Comparison of ENCODE assay signal across 8 cellular contexts in the genomic region with DNA sequence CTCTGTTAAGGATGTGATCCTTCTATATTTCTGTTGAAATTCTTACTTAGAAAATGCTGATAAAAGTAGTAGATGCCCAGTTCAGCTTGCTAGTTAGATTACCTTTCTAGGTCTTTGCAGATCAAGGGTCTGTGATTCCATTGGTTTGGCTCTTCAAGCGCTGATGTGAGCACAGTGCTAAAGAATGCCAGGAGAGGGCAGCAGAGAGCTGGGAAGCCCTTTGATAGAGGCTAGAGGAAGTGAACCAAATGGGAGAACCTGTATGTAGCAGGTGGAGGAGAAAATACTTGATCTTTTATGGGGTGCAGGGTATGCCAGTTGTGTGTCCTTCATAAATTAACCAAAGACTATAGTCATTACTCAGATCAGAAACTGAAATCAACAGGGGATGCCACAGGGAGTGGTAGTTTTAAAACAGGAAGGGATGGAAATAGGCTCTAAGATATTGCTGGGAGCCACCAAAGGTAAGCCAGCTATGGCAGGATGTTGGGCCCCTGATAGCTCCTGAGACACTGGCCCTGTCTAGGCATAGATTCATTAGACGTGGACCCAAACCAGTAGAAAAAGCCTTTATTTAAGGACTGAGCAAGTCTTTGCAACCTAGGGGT.
A peak's percentile ranks its signal among the peaks of the same experiment; 100 is the strongest.
DNase-seq lines count a peak whose midpoint lies in the region; ATAC-seq and TF ChIP-seq lines count a peak whose summit lies in the region.

No MANE protein-coding gene starts in this region.

- ATAC-seq in GM19463 (IDR thresholded peaks at IDR 0.05; ENCODE audit: unreplicated experiment) (peak; percentile 97), HG03565 (IDR thresholded peaks at IDR 0.05; ENCODE audit: unreplicated experiment) (peak; percentile 97)
- peak; percentile 76 for ATAC-seq in activated CD8-positive, alpha-beta T cell treated with anti-CD3 and anti-CD28 coated beads for 36 hours
- peak; percentile 78 for ATAC-seq in stimulated activated naive CD8-positive, alpha-beta T cell treated with anti-CD3 and anti-CD28 coated beads, Interleukin-15, amount 100 ng/mL, for 72 hours

- no peaks in the 10 kb centered on the region for H3K4me1 Mint-ChIP-seq in Calu3 (ENCODE audit: low read depth, unreplicated experiment)
- no peaks in the 10 kb centered on the region for H3K4me1 Mint-ChIP-seq in activated CD8-positive, alpha-beta T cell treated with anti-CD3 and anti-CD28 coated beads for 36 hours (ENCODE audit: low read depth)
- H3K4me1 Mint-ChIP-seq in stimulated activated naive CD8-positive, alpha-beta T cell treated with anti-CD3 and anti-CD28 coated beads, Interleukin-15, amount 100 ng/mL, for 72 hours, result no peaks in the 10 kb centered on the region

- H3K9me3 Mint-ChIP-seq in Calu3 (ENCODE audit: low read depth, unreplicated experiment), result no peaks in the 10 kb centered on the region
- no peaks in the 10 kb centered on the region for H3K9me3 Mint-ChIP-seq in activated CD8-positive, alpha-beta T cell treated with anti-CD3 and anti-CD28 coated beads for 36 hours
- H3K9me3 Mint-ChIP-seq in stimulated activated naive CD8-positive, alpha-beta T cell treated with anti-CD3 and anti-CD28 coated beads, Interleukin-15, amount 100 ng/mL, for 72 hours, result no peaks in the 10 kb centered on the region

- H3K4me3 Mint-ChIP-seq in Calu3 (ENCODE audit: low read depth, unreplicated experiment), result no peak overlapping the region
- no peak overlapping the region for H3K4me3 Mint-ChIP-seq in activated CD8-positive, alpha-beta T cell treated with anti-CD3 and anti-CD28 coated beads for 36 hours
- no peak overlapping the region for H3K4me3 Mint-ChIP-seq in stimulated activated naive CD8-positive, alpha-beta T cell treated with anti-CD3 and anti-CD28 coated beads, Interleukin-15, amount 100 ng/mL, for 72 hours

- intact Hi-C loops in Calu3 (cut with micrococcal nuclease; ENCODE audit: unreplicated experiment), result loop anchor here (5.0 kb wide), 2 partner anchors 190 to 1675 kb away; no protein-coding TSS in a partner anchor
- intact Hi-C loops in activated CD8-positive, alpha-beta T cell treated with anti-CD3 and anti-CD28 coated beads for 36 hours (cut with micrococcal nuclease), result no loop called here

- H3K27ac Mint-ChIP-seq in Calu3 (ENCODE audit: unreplicated experiment), result no peak overlapping the region
- H3K27ac Mint-ChIP-seq in activated CD8-positive, alpha-beta T cell treated with anti-CD3 and anti-CD28 coated beads for 36 hours, result no peak overlapping the region
- H3K27ac Mint-ChIP-seq in stimulated activated naive CD8-positive, alpha-beta T cell treated with anti-CD3 and anti-CD28 coated beads, Interleukin-15, amount 100 ng/mL, for 72 hours, result no peak overlapping the region

- no peaks in the 10 kb centered on the region for H3K36me3 Mint-ChIP-seq in Calu3 (ENCODE audit: insufficient read depth, unreplicated experiment)
- H3K36me3 Mint-ChIP-seq in activated CD8-positive, alpha-beta T cell treated with anti-CD3 and anti-CD28 coated beads for 36 hours (ENCODE audit: low read depth), result no peaks in the 10 kb centered on the region

- CTCF ChIA-PET in Calu3 (lab: Charles Lee), result interaction anchor here (0.6 to 1.5 kb wide), 3 partner anchors 220 to 517 kb away, joined by 3 to 6 read pairs (median 6); no protein-coding TSS in a partner anchor
- CTCF ChIA-PET in activated CD8-positive, alpha-beta T cell treated with anti-CD3 and anti-CD28 coated beads for 36 hours (lab: Charles Lee), result interaction anchor here (0.7 to 3.3 kb wide), 8 partner anchors 10 to 1676 kb away, joined by 3 to 17 read pairs (median 3); no protein-coding TSS in a partner anchor

- TF ChIP-seq CTCF in Calu3 (IDR thresholded peaks at IDR 0.05; ENCODE audit: unreplicated experiment) (peak; percentile 47), epithelial cell of proximal tubule (conservative IDR thresholded peaks at IDR 0.05; ENCODE audit: low read depth, low read length) (peak; percentile 100)
- TF ChIP-seq CTCF in activated CD8-positive, alpha-beta T cell treated with anti-CD3 and anti-CD28 coated beads for 36 hours (IDR thresholded peaks at IDR 0.05), result peak; percentile 80

- H3K27me3 Mint-ChIP-seq in Calu3 (ENCODE audit: unreplicated experiment), result no peaks in the 10 kb centered on the region
- peaks cover 4% of the 10 kb centered on the region for H3K27me3 Mint-ChIP-seq in activated CD8-positive, alpha-beta T cell treated with anti-CD3 and anti-CD28 coated beads for 36 hours
- peaks cover 15% of the 10 kb centered on the region for H3K27me3 Mint-ChIP-seq in stimulated activated naive CD8-positive, alpha-beta T cell treated with anti-CD3 and anti-CD28 coated beads, Interleukin-15, amount 100 ng/mL, for 72 hours

- BruUV-seq in Calu3 (replicated peaks; lab: Mats Ljungman, UMichigan), result no TSS peak

- no peak overlapping the region for H3K4me3 ChIP-seq in epithelial cell of proximal tubule (ENCODE audit: low read depth, low read length)

- DNase-seq in Calu3, result peak; percentile 76
- peak; percentile 93 for DNase-seq in NCI-H82 (lab: John Stamatoyannopoulos, UW)
- DNase-seq in activated CD8-positive, alpha-beta T cell treated with anti-CD3 and anti-CD28 coated beads for 36 hours, result peak; percentile 76
- DNase-seq in epithelial cell of proximal tubule (ENCODE audit: low read depth), result peak; percentile 22
- DNase-seq in myocyte (ENCODE audit: low read depth), result peak; percentile 46
- DNase-seq in stimulated activated naive CD8-positive, alpha-beta T cell treated with anti-CD3 and anti-CD28 coated beads, Interleukin-15, amount 100 ng/mL, for 72 hours, result peak; percentile 53 to 54

- POLR2A ChIA-PET in activated CD8-positive, alpha-beta T cell treated with anti-CD3 and anti-CD28 coated beads for 36 hours (lab: Charles Lee), result no interaction called here

Comparison
In these comparisons a context has a peak if more than half of its experiments do, and no peak if none do; other contexts are left out.
1. DNase-seq: peak in every context shown above with its lines; median percentile 93 in NCI-H82; 76 in Calu3; 76 in activated CD8-positive, alpha-beta T cell treated with anti-CD3 and anti-CD28 coated beads for 36 hours; 54 in stimulated activated naive CD8-positive, alpha-beta T cell treated with anti-CD3 and anti-CD28 coated beads, Interleukin-15, amount 100 ng/mL, for 72 hours; 46 in myocyte; 22 in epithelial cell of proximal tubule.
2. CTCF ChIP-seq: peak in every context shown above with its lines; median percentile 100 in epithelial cell of proximal tubule; 80 in activated CD8-positive, alpha-beta T cell treated with anti-CD3 and anti-CD28 coated beads for 36 hours; 47 in Calu3.